14 cellular contexts compared by ENCODE assay signal in genomic region chr5:175922192-175922885, GRCh38. TPM values are rescaled to one million over a fixed set of nuclear protein-coding genes. Genes with fewer than 3 reads are reported as not detected.
DNase-seq lines count a peak whose midpoint lies in the region; ATAC-seq and TF ChIP-seq lines count a peak whose summit lies in the region.
"Had no signal": no experiment of that assay in that cellular context is flagged by ENCODE, and none has a peak within 500 bp of the region (broad histone marks: within the 10 kb centered on the region; RNA-seq: fewer than 3 reads in every experiment).

No MANE protein-coding gene starts in this region.

- no peak overlapping the region for H3K4me2 ChIP-seq in Karpas-422 (ENCODE audit: low read depth, low read length, poor library complexity, severe bottlenecking)

- DNase-seq in ELR (ENCODE audit: low read depth) = peak; percentile 94
- no peak for DNase-seq in RWPE2 (ENCODE audit: low spot score)
- DNase-seq in fibroblast of mammary gland (ENCODE audit: low read depth) = peak; percentile 98
- DNase-seq in omental fat pad (ENCODE audit: low spot score) = no peak
- no peak for DNase-seq in Karpas-422
- DNase-seq in hypothalamus (lab: John Stamatoyannopoulos, UW) = no peak
- DNase-seq in mucosa of descending colon = no peak
- DNase-seq: activated CD4-positive, CD25-positive, alpha-beta regulatory T cell treated with anti-CD3 and anti-CD28 coated beads, Interleukin-2, amount 50 U/mL, for 72 hours; DMS153; naive thymus-derived CD4-positive, alpha-beta T cell; small intestine had no signal

- H3K27me3 ChIP-seq in RWPE2 (ENCODE audit: insufficient read depth, poor library complexity, severe bottlenecking) (no peaks in the 10 kb centered on the region), Karpas-422 (ENCODE audit: low read length) (no peaks in the 10 kb centered on the region)

- H3K4me3 ChIP-seq in RWPE2 (ENCODE audit: severe bottlenecking) (no peak overlapping the region), fibroblast of mammary gland (ENCODE audit: control insufficient read depth, low read depth, low read length) (no peak overlapping the region), Karpas-422 (ENCODE audit: low read length) (no peak overlapping the region), mucosa of descending colon (no peak overlapping the region)

- no peaks in the 10 kb centered on the region for H4K20me1 ChIP-seq in Karpas-422 (ENCODE audit: insufficient read depth, low read depth, low read length)

- H3K36me3 ChIP-seq in RWPE2 (ENCODE audit: low read depth) (no peaks in the 10 kb centered on the region), Karpas-422 (ENCODE audit: insufficient read depth, low read length) (no peaks in the 10 kb centered on the region), mucosa of descending colon (ENCODE audit: low read depth) (no peaks in the 10 kb centered on the region)

- intact Hi-C loops in mucosa of descending colon (cut with DNase I, micrococcal nuclease) = no loop called here

- peak overlapping the region; percentile 19 for H3K27ac ChIP-seq in RWPE2 (ENCODE audit: poor library complexity, severe bottlenecking)
- H3K27ac ChIP-seq in Karpas-422 (ENCODE audit: low read length) = no peak overlapping the region
- H3K27ac ChIP-seq: HL-60 had no signal

- no peaks in the 10 kb centered on the region for H3K9me2 ChIP-seq in Karpas-422 (replicated peaks; ENCODE audit: insufficient read depth, low read length)

- no peak overlapping the region for H2AFZ ChIP-seq in Karpas-422 (ENCODE audit: low read length)

- peaks cover 12% of the 10 kb centered on the region for H3K4me1 ChIP-seq in RWPE2 (ENCODE audit: insufficient read depth, poor library complexity, severe bottlenecking)
- H3K4me1 ChIP-seq in Karpas-422 (ENCODE audit: low read length) = no peaks in the 10 kb centered on the region
- H3K4me1 ChIP-seq in mucosa of descending colon (ENCODE audit: low read depth) = no peaks in the 10 kb centered on the region

- H3K9me3 ChIP-seq in RWPE2 (ENCODE audit: severe bottlenecking) (no peaks in the 10 kb centered on the region), Karpas-422 (ENCODE audit: low read length) (no peaks in the 10 kb centered on the region), mucosa of descending colon (no peaks in the 10 kb centered on the region)

- no peak for TF ChIP-seq CTCF in RWPE2 (IDR thresholded peaks at IDR 0.05; ENCODE audit: poor library complexity, severe bottlenecking)
- no peak for TF ChIP-seq CTCF in fibroblast of mammary gland (conservative IDR thresholded peaks at IDR 0.05; ENCODE audit: control insufficient read depth, insufficient read depth, low read depth, low read length)
- no peak for TF ChIP-seq CTCF in omental fat pad (IDR thresholded peaks at IDR 0.05)
- no peak for TF ChIP-seq CTCF in mucosa of descending colon (IDR thresholded peaks at IDR 0.05)

- ATAC-seq in RWPE2 (ENCODE audit: low read depth) (peak; percentile 64), omental fat pad (ENCODE audit: low FRiP score) (peak; percentile 35), HG03342 (IDR thresholded peaks at IDR 0.05; ENCODE audit: unreplicated experiment) (no peak), mucosa of descending colon (no peak)

- H3K9ac ChIP-seq in Karpas-422 (ENCODE audit: low read length) = no peak overlapping the region

- no peaks in the 10 kb centered on the region for H3K79me2 ChIP-seq in Karpas-422 (ENCODE audit: low read length)

RNA-seq across cellular contexts. Expression of gene THOC3, which starts 45.8 kb away (rescaled TPM):
- total RNA-seq in omental fat pad (10 to 100 TPM; 18.9 to 29.8 (median 23.2) TPM), mucosa of descending colon (10 to 100 TPM; 29.4 to 34.1 (median 30.7) TPM)
- total RNA-seq in Karpas-422 (2014; rRNA removed; shearing (Covaris generic); ENCODE audit: low replicate concordance) = 33.7 and 54.3 TPM in 2 replicates

RNA-seq across cellular contexts. Expression of gene CPLX2, which starts 51.0 kb away (rescaled TPM):
- not detected for total RNA-seq in omental fat pad
- total RNA-seq in Karpas-422 (2014; rRNA removed; shearing (Covaris generic); ENCODE audit: low replicate concordance) = not detected in 2 replicates
- total RNA-seq in mucosa of descending colon = 1 to 10 TPM in 1 of 3 donors, under 1 TPM in 2; 0.58 to 4.8 (median 0.87) TPM
- total RNA-seq: activated T-helper 2 cell treated with anti-CD3 and anti-CD28 coated beads, Interferon-gamma antibody, Interleukin-2, Interleukin-4, amounts not matched to agents 10 μg/mL and 5 μg/mL and 100 μg/mL, durations not matched to agents 14 hours and 24 hours and 36 hours; naive thymus-derived CD4-positive, alpha-beta T cell had no signal

Comparison
In these comparisons a context has a peak if more than half of its experiments do, and no peak if none do; other contexts are left out.
1. DNase-seq: peak in ELR (single experiment) and fibroblast of mammary gland (single experiment); none in RWPE2 (single experiment), omental fat pad (single experiment), Karpas-422 (single experiment), hypothalamus (0 of 51) and mucosa of descending colon (0 of 3).
2. ATAC-seq: peak in RWPE2 (single experiment) and omental fat pad (single experiment); none in HG03342 (single experiment) and mucosa of descending colon (single experiment).